In the genomic region with DNA sequence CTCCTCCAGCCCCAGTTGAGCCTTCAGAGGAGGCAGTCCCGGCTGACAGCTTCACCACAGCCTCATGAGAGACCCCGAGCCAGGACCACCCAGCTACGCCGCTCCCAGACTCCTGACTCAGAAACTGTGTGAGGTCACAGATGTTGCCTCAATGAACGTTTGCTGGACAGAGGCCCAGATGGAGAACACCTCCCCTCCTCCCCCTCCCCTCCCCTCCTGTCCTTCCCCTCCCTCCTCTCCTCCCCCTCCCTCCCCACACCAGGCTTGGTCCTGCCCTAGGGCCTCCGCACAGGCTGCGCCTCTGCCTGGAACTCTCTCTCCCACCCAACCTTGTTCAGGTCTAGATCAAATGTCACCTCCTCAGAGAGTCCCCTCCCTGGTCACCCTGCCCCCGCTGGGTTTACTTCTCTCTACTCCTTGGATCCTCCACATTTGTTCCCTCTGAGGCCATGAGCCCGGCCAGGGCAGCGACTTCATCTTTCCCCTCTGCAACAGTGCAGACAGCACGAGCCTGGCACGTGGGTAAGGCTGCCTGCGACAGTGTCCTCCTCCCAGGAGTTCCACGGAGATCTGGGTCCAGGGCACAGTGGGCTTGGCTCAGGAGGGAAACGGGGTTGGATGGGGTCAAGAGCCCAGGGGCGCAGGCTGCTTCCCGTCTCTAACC, we compare ENCODE assay signal across 13 cellular contexts. TPM values are rescaled to one million over a fixed set of nuclear protein-coding genes. Genes with fewer than 3 reads are reported as not detected.
DNase-seq lines count a peak whose midpoint lies in the region; ATAC-seq and TF ChIP-seq lines count a peak whose summit lies in the region.
"Had no signal": no experiment of that assay in that cellular context is flagged by ENCODE, and none has a peak within 500 bp of the region (broad histone marks: within the 10 kb centered on the region; RNA-seq: fewer than 3 reads in every experiment).

No MANE protein-coding gene starts in this region.

- peaks cover 0 to 67% (median 26%) of the 10 kb centered on the region in 3 donors for H3K4me1 ChIP-seq in gastroesophageal sphincter

- peak; percentile 76 for DNase-seq in ELF-1 (ENCODE audit: low read depth, low spot score)
- DNase-seq in non-pigmented ciliary epithelial cell (ENCODE audit: low read depth), result peak; percentile 46
- no peak for DNase-seq in stimulated activated CD4-positive, alpha-beta T cell treated with anti-CD3 and anti-CD28 coated beads, Interleukin-2, amount 100 ng/mL, for 48 hours
- no peak for DNase-seq in activated CD4-positive, alpha-beta T cell treated with anti-CD3 and anti-CD28 coated beads, Interleukin-2, amount 50 U/mL, for 48 hours
- no peak for DNase-seq in T-helper 9 cell
- DNase-seq: activated CD8-positive, alpha-beta memory T cell treated with anti-CD3 and anti-CD28 coated beads, Interleukin-2, amount 50 U/mL, for 4 hours; C1 segment of cervical spinal cord; NCI-H1436 treated with DMSO at 0.1 percent for 48 hours; T-helper 2 cell had no signal

- peaks cover 0 to 25% of the 10 kb centered on the region in 2 donors for H3K36me3 ChIP-seq in gastroesophageal sphincter

- no peak for TF ChIP-seq CTCF in gastroesophageal sphincter (IDR thresholded peaks at IDR 0.05)

- 62 to 69% methylated on average over 7 to 8 of the region's 17 CpGs for WGBS in gastroesophageal sphincter (ENCODE audit: low coverage in 1 of 2), 2 donors

- H3K9me3 ChIP-seq in gastroesophageal sphincter, result peaks cover 0 to 6% (median 0%) of the 10 kb centered on the region in 3 donors
- H3K9me3 ChIP-seq: vagina had no signal

- TF ChIP-seq EP300 in gastroesophageal sphincter (IDR thresholded peaks at IDR 0.05), result no peak

- no peaks in the 10 kb centered on the region for H3K27me3 ChIP-seq in gastroesophageal sphincter
- H3K27me3 ChIP-seq: vagina had no signal

- ATAC-seq in gastroesophageal sphincter, result peak; percentile 57
- ATAC-seq in GM19397 (IDR thresholded peaks at IDR 0.05; ENCODE audit: unreplicated experiment), result no peak

- no peak for TF ChIP-seq POLR2A in gastroesophageal sphincter (IDR thresholded peaks at IDR 0.05)

- H3K4me3 ChIP-seq in gastroesophageal sphincter, result no peak overlapping the region
- H3K4me3 ChIP-seq: vagina had no signal

- peak overlapping the region; percentile 56 for H3K27ac ChIP-seq in angular gyrus (ENCODE audit: low read depth, low read length)
- peak overlapping the region in 3 of 4 donors; percentile 44 to 79 (median 61) for H3K27ac ChIP-seq in gastroesophageal sphincter
- H3K27ac ChIP-seq: vagina had no signal

RNA-seq across cellular contexts. Expression of a gene that starts 17.4 kb away (rescaled TPM):
- 100 to 1,000 TPM in 1 of 4 donors, 10 to 100 TPM in 3; 50.8 to 165 (median 61.5) TPM for total RNA-seq in gastroesophageal sphincter

RNA-seq across cellular contexts. Expression of a gene that starts 25.3 kb away (rescaled TPM):
- total RNA-seq in gastroesophageal sphincter, result 1 to 10 TPM in 1 of 4 donors, under 1 TPM in 1, not detected in 2; 0.78 to 3.6 TPM

RNA-seq across cellular contexts. Expression of a gene that starts 56.3 kb away (rescaled TPM):
- 10 to 100 TPM; 20.3 to 34.2 (median 28.6) TPM for total RNA-seq in gastroesophageal sphincter

Comparison
In these comparisons a context has a peak if more than half of its experiments do, and no peak if none do; other contexts are left out.
1. DNase-seq: peak in ELF-1 (single experiment) and non-pigmented ciliary epithelial cell (single experiment); none in stimulated activated CD4-positive, alpha-beta T cell treated with anti-CD3 and anti-CD28 coated beads, Interleukin-2, amount 100 ng/mL, for 48 hours (0 of 2), activated CD4-positive, alpha-beta T cell treated with anti-CD3 and anti-CD28 coated beads, Interleukin-2, amount 50 U/mL, for 48 hours (0 of 2) and T-helper 9 cell (single experiment).